In the genomic region with DNA sequence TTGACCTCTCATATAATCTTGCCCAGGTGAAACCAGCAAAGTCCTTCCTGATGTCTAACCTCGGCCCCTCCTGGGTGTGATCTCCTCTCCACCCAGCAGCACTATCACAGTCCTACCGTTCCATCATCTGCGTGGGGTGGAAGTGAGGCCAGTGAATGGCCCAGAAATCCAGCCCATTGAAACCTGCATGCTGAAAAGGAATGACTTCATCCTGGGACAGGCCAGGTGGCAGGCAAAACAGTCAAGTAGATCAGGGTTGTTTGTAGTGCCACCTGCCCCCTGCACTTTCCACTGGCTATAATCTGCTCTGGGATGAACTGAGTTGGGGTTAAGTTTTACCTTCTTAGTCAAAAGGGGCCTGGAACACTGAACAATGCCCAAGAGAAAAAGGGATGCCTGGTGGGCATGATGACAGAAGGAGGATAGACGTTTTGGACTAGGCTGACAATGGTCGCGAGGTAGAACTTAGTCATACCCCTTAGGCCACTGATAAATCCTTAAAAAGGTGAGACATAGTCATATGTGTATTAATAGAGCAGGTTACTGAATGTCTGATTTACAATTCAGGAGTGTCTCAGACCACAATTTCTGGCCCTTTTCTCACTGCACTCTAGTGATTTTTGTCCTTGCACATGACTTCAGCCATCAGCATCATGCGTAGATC, we compare ENCODE assay signal across 9 cellular contexts. TPM values are rescaled to one million over a fixed set of nuclear protein-coding genes. Genes with fewer than 3 reads are reported as not detected.
DNase-seq lines count a peak whose midpoint lies in the region; ATAC-seq, FAIRE-seq and TF ChIP-seq lines count a peak whose summit lies in the region.
"Had no signal": no experiment of that assay in that cellular context is flagged by ENCODE, and none has a peak within 500 bp of the region (broad histone marks: within the 10 kb centered on the region; RNA-seq: fewer than 3 reads in every experiment).

No MANE protein-coding gene starts in this region.

- no peak for TF ChIP-seq RAD21 in HepG2 (CRISPR knock-in tag; IDR thresholded peaks at IDR 0.05)

- H3K9ac ChIP-seq in HepG2 (ENCODE audit: insufficient read depth, low read depth, low read length), result no peak overlapping the region
- peak overlapping the region in 1 of 5 donors; percentile 30 for H3K9ac ChIP-seq in subcutaneous abdominal adipose tissue (ENCODE audit: low read length in 5 of 5)

- no peaks in the 10 kb centered on the region for H3K9me3 Mint-ChIP-seq in activated T-cell treated with anti-CD3 and anti-CD28 coated beads, Interleukin-2, amount 50 U/mL, for 4 hours

- TF ChIP-seq CTCF in ascending aorta (IDR thresholded peaks at IDR 0.05) (no peak), HepG2 (CRISPR knock-in tag; IDR thresholded peaks at IDR 0.05) (no peak)

- H3K27me3 ChIP-seq in ascending aorta (no peaks in the 10 kb centered on the region), HepG2 (ENCODE audit: control insufficient read depth in 1 of 2, insufficient read depth in 2 of 2, low read length in 2 of 2) (no peaks in the 10 kb centered on the region), subcutaneous abdominal adipose tissue (ENCODE audit: control insufficient read depth in 5 of 5, insufficient read depth in 4 of 5, low read length in 5 of 5) (no peaks in the 10 kb centered on the region)

- peaks cover 16 to 41% of the 10 kb centered on the region in 2 donors for H3K4me1 ChIP-seq in ascending aorta
- peaks cover 73% of the 10 kb centered on the region for H3K4me1 ChIP-seq in HepG2 (ENCODE audit: insufficient read depth, low read length)
- peaks cover 8 to 44% (median 38%) of the 10 kb centered on the region in 5 donors for H3K4me1 ChIP-seq in subcutaneous abdominal adipose tissue (ENCODE audit: control insufficient read depth in 5 of 5, insufficient read depth in 5 of 5, low read length in 5 of 5)

- H3K9me3 ChIP-seq in ascending aorta (no peaks in the 10 kb centered on the region), HepG2 (ENCODE audit: low read length) (no peaks in the 10 kb centered on the region), subcutaneous abdominal adipose tissue (ENCODE audit: control insufficient read depth in 5 of 5, low read length in 5 of 5) (no peaks in the 10 kb centered on the region)

- H3K36me3 Mint-ChIP-seq in activated T-cell treated with anti-CD3 and anti-CD28 coated beads, Interleukin-2, amount 50 U/mL, for 4 hours (ENCODE audit: insufficient read depth), result peaks cover 5% of the 10 kb centered on the region

- 60% methylated on average over 7 of the region's 7 CpGs for WGBS in HepG2 (ENCODE audit: low lambda C conversion rate)

- H3K4me2 ChIP-seq in HepG2 (ENCODE audit: low read depth, low read length), result peak overlapping the region; percentile 90; the same call in 1 of the 2 replicates

- no peaks in the 10 kb centered on the region for H3K79me2 ChIP-seq in HepG2 (ENCODE audit: insufficient read depth, low read length)

- no peak for TF ChIP-seq POLR2A in HepG2 (IDR thresholded peaks at IDR 0.05; ENCODE audit: insufficient read depth in 1 of 2, low read depth in 2 of 2, low read length in 2 of 2)

- H4K20me1 ChIP-seq in HepG2 (ENCODE audit: insufficient read depth, low read length), result no peaks in the 10 kb centered on the region

- intact Hi-C loops in ascending aorta (cut with DNase I), result loop anchor here (1.0 to 5.0 kb wide), 3 partner anchors 7 to 612 kb away; a partner anchor contains a TSS
- intact Hi-C loops in HepG2 (cut with micrococcal nuclease; ENCODE audit: unreplicated experiment), result loop anchor here (5.0 kb wide), 1 partner anchor 127 kb away; no protein-coding TSS in a partner anchor

- peak overlapping the region; percentile 40 for H3K4me3 Mint-ChIP-seq in activated T-cell treated with anti-CD3 and anti-CD28 coated beads, Interleukin-2, amount 50 U/mL, for 4 hours

- no TSS peak for BruUV-seq in HepG2 (replicated peaks; lab: Mats Ljungman, UMichigan)

- CTCF ChIA-PET in HepG2 (lab: Yijun Ruan, JAX; ENCODE audit: low intra/inter-chr PET ratio, low total read pairs), result interaction anchor here (0.9 to 5.3 kb wide), 3 partner anchors 17 to 143 kb away, joined by 4 to 36 read pairs (median 12); no protein-coding TSS in a partner anchor

- peaks cover 21% of the 10 kb centered on the region for H3K4me1 Mint-ChIP-seq in activated T-cell treated with anti-CD3 and anti-CD28 coated beads, Interleukin-2, amount 50 U/mL, for 4 hours (ENCODE audit: low read depth)

- TF ChIP-seq EP300 in HepG2 (IDR thresholded peaks at IDR 0.05; ENCODE audit: low read depth in 2 of 2, low read length in 2 of 2), result no peak
- TF ChIP-seq EP300 in HepG2 (CRISPR knock-in tag; IDR thresholded peaks at IDR 0.05; ENCODE audit: borderline replicate concordance), result no peak

- in situ Hi-C loops in HepG2 (cut with HindIII; ENCODE audit: extremely low pct_ligation_motif_present, low pct_unique_long_range_greater_than_20kb), result loop anchor here (5.0 kb wide), 1 partner anchor 137 kb away; no protein-coding TSS in a partner anchor

- no peak overlapping the region for H2AFZ ChIP-seq in HepG2 (ENCODE audit: low read length)

- no peak for ATAC-seq in activated T-cell treated with anti-CD3 and anti-CD28 coated beads, Interleukin-2, amount 50 U/mL, for 4 hours
- no peak for ATAC-seq in HepG2

- POLR2A ChIA-PET in HepG2 (lab: Yijun Ruan, JAX), result no interaction called here

- no peak for DNase-seq in activated T-cell treated with anti-CD3 and anti-CD28 coated beads, Interleukin-2, amount 50 U/mL, for 4 hours
- no peak for DNase-seq in activated T-cell treated with anti-CD3 and anti-CD28 coated beads, Interleukin-2, amount 50 U/mL, for 48 hours
- DNase-seq in ascending aorta (ENCODE audit: low spot score in 2 of 2), result no peak
- no peak for DNase-seq in HepG2 (ENCODE audit: low spot score)
- DNase-seq in GM19240 (ENCODE audit: insufficient read length, low spot score), result no peak
- DNase-seq in HPDE6-E6E7 (ENCODE audit: extremely low spot score), result no peak
- DNase-seq in stimulated activated naive CD4-positive, alpha-beta T cell treated with Interleukin-2 at 50 U/mL for 16 hours (lab: John Stamatoyannopoulos, UW), result no peak

- H3K36me3 ChIP-seq in ascending aorta (peaks cover 4 to 9% of the 10 kb centered on the region in 2 donors), HepG2 (replicated peaks in 1 of 2; ENCODE audit: control insufficient read depth in 1 of 2, insufficient read depth in 2 of 2, low read length in 2 of 2) (no peaks in the 10 kb centered on the region; a peak in 1 of 5 replicates), subcutaneous abdominal adipose tissue (ENCODE audit: control insufficient read depth in 5 of 5, insufficient read depth in 5 of 5, low read length in 5 of 5) (peaks cover 0 to 6% (median 4%) of the 10 kb centered on the region in 5 donors)

- H3K27me3 Mint-ChIP-seq in activated T-cell treated with anti-CD3 and anti-CD28 coated beads, Interleukin-2, amount 50 U/mL, for 4 hours (ENCODE audit: low read depth), result no peaks in the 10 kb centered on the region

- FAIRE-seq in HepG2 (lab: Jason Lieb, UNC), result no peak

- H3K27ac ChIP-seq in ascending aorta (peak overlapping the region; percentile 97 to 100), HepG2 (ENCODE audit: extremely low read length, insufficient read depth, low read length) (no peak overlapping the region), subcutaneous abdominal adipose tissue (ENCODE audit: low read depth, low read length) (peak overlapping the region; percentile 94)
- H3K27ac ChIP-seq: SK-N-MC had no signal

- H3K4me3 ChIP-seq in ascending aorta (no peak overlapping the region), HepG2 (replicated peaks in 1 of 3; ENCODE audit: insufficient read depth in 1 of 3, low read depth in 2 of 3, low read length in 3 of 3) (no peak overlapping the region), subcutaneous abdominal adipose tissue (ENCODE audit: low read depth in 1 of 5, low read length in 5 of 5) (no peak overlapping the region)

RNA-seq across cellular contexts. Expression of a gene that starts 8.1 kb away (rescaled TPM):
- total RNA-seq in activated T-cell treated with anti-CD3 and anti-CD28 coated beads, Interleukin-2, amount 50 U/mL, for 4 hours, result 1,000 to 10,000 TPM; 3,050 to 3,190 (median 3,088) TPM
- total RNA-seq in ascending aorta, result 354 TPM
- total RNA-seq in HepG2 (2016; rRNA removed; fragmentation: Illumina TruSeq; extraction: Trizol), result 1,472 and 2,212 TPM in 2 replicates
- 123 and 155 TPM in 2 replicates for total RNA-seq in HepG2 (2016; cell fraction: cytosol; rRNA removed; fragmentation: Illumina TruSeq; extraction: Trizol; ENCODE audit: low read depth)
- 1,508 and 1,964 TPM in 2 replicates for total RNA-seq in HepG2 (2016; cell fraction: insoluble cytoplasmic fraction; rRNA removed; fragmentation: Illumina TruSeq; extraction: Trizol)
- 383 and 490 TPM in 2 replicates for total RNA-seq in HepG2 (2016; cell fraction: membrane; rRNA removed; fragmentation: Illumina TruSeq; extraction: Trizol)
- total RNA-seq in HepG2 (2016; cell fraction: nucleus; rRNA removed; fragmentation: Illumina TruSeq; extraction: Trizol), result 1,014 and 1,081 TPM in 2 replicates
- 1,076 and 1,325 TPM in 2 replicates for polyA plus RNA-seq in HepG2 (2011; rRNA removed)
- 1,072 and 1,224 TPM in 2 replicates for polyA plus RNA-seq in HepG2 (2011; cell fraction: cytosol; rRNA removed)
- polyA plus RNA-seq in HepG2 (2011; cell fraction: nucleus; rRNA removed), result 279 and 406 TPM in 2 replicates
- polyA plus RNA-seq in HepG2 (2012), result 1,683 and 1,883 TPM in 2 replicates
- 155 and 188 TPM in 2 replicates for polyA plus RNA-seq in HepG2 (2016; cell fraction: cytosol; fragmentation: Illumina TruSeq; extraction: Trizol; ENCODE audit: low read depth)
- polyA plus RNA-seq in HepG2 (2016; cell fraction: insoluble cytoplasmic fraction; fragmentation: Illumina TruSeq; extraction: Trizol; ENCODE audit: low read depth), result 2,023 and 2,380 TPM in 2 replicates
- polyA plus RNA-seq in HepG2 (2016; cell fraction: membrane; fragmentation: Illumina TruSeq; extraction: Trizol; ENCODE audit: low read depth), result 336 and 456 TPM in 2 replicates
- polyA plus RNA-seq in HepG2 (2016; cell fraction: nucleus; fragmentation: Illumina TruSeq; extraction: Trizol; ENCODE audit: insufficient read depth, low read depth), result 1,245 and 1,272 TPM in 2 replicates
- 1,001 and 1,123 TPM in 2 replicates for polyA minus RNA-seq in HepG2 (2011; rRNA and poly(A)+ RNA removed; ENCODE audit: low replicate concordance)
- polyA minus RNA-seq in HepG2 (2011; cell fraction: cytosol; rRNA and poly(A)+ RNA removed), result 1,091 and 1,101 TPM in 2 replicates
- polyA minus RNA-seq in HepG2 (2011; cell fraction: nucleus; rRNA and poly(A)+ RNA removed), result 271 and 440 TPM in 2 replicates

RNA-seq across cellular contexts. Expression of a gene that starts 15.4 kb away (rescaled TPM):
- total RNA-seq in activated T-cell treated with anti-CD3 and anti-CD28 coated beads, Interleukin-2, amount 50 U/mL, for 4 hours, result 100 to 1,000 TPM; 165 to 199 (median 181) TPM
- total RNA-seq in ascending aorta, result 224 TPM
- total RNA-seq in HepG2 (2016; rRNA removed; fragmentation: Illumina TruSeq; extraction: Trizol), result 23.1 and 43.2 TPM in 2 replicates
- 19.7 and 24.6 TPM in 2 replicates for total RNA-seq in HepG2 (2016; cell fraction: cytosol; rRNA removed; fragmentation: Illumina TruSeq; extraction: Trizol; ENCODE audit: low read depth)
- total RNA-seq in HepG2 (2016; cell fraction: insoluble cytoplasmic fraction; rRNA removed; fragmentation: Illumina TruSeq; extraction: Trizol), result 22.9 and 41.9 TPM in 2 replicates
- 37.5 and 40.9 TPM in 2 replicates for total RNA-seq in HepG2 (2016; cell fraction: membrane; rRNA removed; fragmentation: Illumina TruSeq; extraction: Trizol)
- total RNA-seq in HepG2 (2016; cell fraction: nucleus; rRNA removed; fragmentation: Illumina TruSeq; extraction: Trizol), result 42.6 and 53.1 TPM in 2 replicates
- 95.5 and 106 TPM in 2 replicates for polyA plus RNA-seq in HepG2 (2011; rRNA removed)
- 92.8 and 113 TPM in 2 replicates for polyA plus RNA-seq in HepG2 (2011; cell fraction: cytosol; rRNA removed)
- 132 and 138 TPM in 2 replicates for polyA plus RNA-seq in HepG2 (2011; cell fraction: nucleus; rRNA removed)
- 38.8 and 43.9 TPM in 2 replicates for polyA plus RNA-seq in HepG2 (2012)
- polyA plus RNA-seq in HepG2 (2016; cell fraction: cytosol; fragmentation: Illumina TruSeq; extraction: Trizol; ENCODE audit: low read depth), result 32.1 and 36.6 TPM in 2 replicates
- 35.2 and 35.6 TPM in 2 replicates for polyA plus RNA-seq in HepG2 (2016; cell fraction: insoluble cytoplasmic fraction; fragmentation: Illumina TruSeq; extraction: Trizol; ENCODE audit: low read depth)
- 48.6 and 49.6 TPM in 2 replicates for polyA plus RNA-seq in HepG2 (2016; cell fraction: membrane; fragmentation: Illumina TruSeq; extraction: Trizol; ENCODE audit: low read depth)
- 82.7 and 90.9 TPM in 2 replicates for polyA plus RNA-seq in HepG2 (2016; cell fraction: nucleus; fragmentation: Illumina TruSeq; extraction: Trizol; ENCODE audit: insufficient read depth, low read depth)
- polyA minus RNA-seq in HepG2 (2011; rRNA and poly(A)+ RNA removed; ENCODE audit: low replicate concordance), result 236 and 248 TPM in 2 replicates
- polyA minus RNA-seq in HepG2 (2011; cell fraction: cytosol; rRNA and poly(A)+ RNA removed), result 35.4 and 40.0 TPM in 2 replicates
- polyA minus RNA-seq in HepG2 (2011; cell fraction: nucleus; rRNA and poly(A)+ RNA removed), result 37.0 and 39.3 TPM in 2 replicates

RNA-seq across cellular contexts. Expression of a gene that starts 18.5 kb away (rescaled TPM):
- 10 to 100 TPM; 35.0 to 42.5 (median 40.8) TPM for total RNA-seq in activated T-cell treated with anti-CD3 and anti-CD28 coated beads, Interleukin-2, amount 50 U/mL, for 4 hours
- total RNA-seq in ascending aorta (9.9 TPM), HepG2 (2016; rRNA removed; fragmentation: Illumina TruSeq; extraction: Trizol) (34.9 and 61.1 TPM in 2 replicates)
- 21.2 and 24.1 TPM in 2 replicates for total RNA-seq in HepG2 (2016; cell fraction: cytosol; rRNA removed; fragmentation: Illumina TruSeq; extraction: Trizol; ENCODE audit: low read depth)
- total RNA-seq in HepG2 (2016; cell fraction: insoluble cytoplasmic fraction; rRNA removed; fragmentation: Illumina TruSeq; extraction: Trizol), result 35.1 and 62.8 TPM in 2 replicates
- 44.9 and 53.8 TPM in 2 replicates for total RNA-seq in HepG2 (2016; cell fraction: membrane; rRNA removed; fragmentation: Illumina TruSeq; extraction: Trizol)
- 56.1 and 63.9 TPM in 2 replicates for total RNA-seq in HepG2 (2016; cell fraction: nucleus; rRNA removed; fragmentation: Illumina TruSeq; extraction: Trizol)
- polyA plus RNA-seq in HepG2 (2011; rRNA removed), result 148 and 168 TPM in 2 replicates
- 139 and 176 TPM in 2 replicates for polyA plus RNA-seq in HepG2 (2011; cell fraction: cytosol; rRNA removed)
- 99.4 and 112 TPM in 2 replicates for polyA plus RNA-seq in HepG2 (2011; cell fraction: nucleus; rRNA removed)
- polyA plus RNA-seq in HepG2 (2012), result 54.8 and 61.1 TPM in 2 replicates
- polyA plus RNA-seq in HepG2 (2016; cell fraction: cytosol; fragmentation: Illumina TruSeq; extraction: Trizol; ENCODE audit: low read depth), result 26.8 and 34.1 TPM in 2 replicates
- 41.4 and 43.9 TPM in 2 replicates for polyA plus RNA-seq in HepG2 (2016; cell fraction: insoluble cytoplasmic fraction; fragmentation: Illumina TruSeq; extraction: Trizol; ENCODE audit: low read depth)
- polyA plus RNA-seq in HepG2 (2016; cell fraction: membrane; fragmentation: Illumina TruSeq; extraction: Trizol; ENCODE audit: low read depth), result 45.2 and 53.5 TPM in 2 replicates
- polyA plus RNA-seq in HepG2 (2016; cell fraction: nucleus; fragmentation: Illumina TruSeq; extraction: Trizol; ENCODE audit: insufficient read depth, low read depth), result 95.9 and 97.5 TPM in 2 replicates
- polyA minus RNA-seq in HepG2 (2011; rRNA and poly(A)+ RNA removed; ENCODE audit: low replicate concordance), result 148 and 221 TPM in 2 replicates
- 47.0 and 47.4 TPM in 2 replicates for polyA minus RNA-seq in HepG2 (2011; cell fraction: cytosol; rRNA and poly(A)+ RNA removed)
- polyA minus RNA-seq in HepG2 (2011; cell fraction: nucleus; rRNA and poly(A)+ RNA removed), result 26.1 and 26.9 TPM in 2 replicates

RNA-seq across cellular contexts. Expression of a gene that starts 22.1 kb away (rescaled TPM):
- total RNA-seq in activated T-cell treated with anti-CD3 and anti-CD28 coated beads, Interleukin-2, amount 50 U/mL, for 4 hours, result not detected
- total RNA-seq in ascending aorta, result 13.9 TPM
- total RNA-seq in HepG2 (2016; rRNA removed; fragmentation: Illumina TruSeq; extraction: Trizol), result not detected in 2 replicates
- not detected in 2 replicates for total RNA-seq in HepG2 (2016; cell fraction: cytosol; rRNA removed; fragmentation: Illumina TruSeq; extraction: Trizol; ENCODE audit: low read depth)
- not detected in 2 replicates for total RNA-seq in HepG2 (2016; cell fraction: insoluble cytoplasmic fraction; rRNA removed; fragmentation: Illumina TruSeq; extraction: Trizol)
- total RNA-seq in HepG2 (2016; cell fraction: membrane; rRNA removed; fragmentation: Illumina TruSeq; extraction: Trizol), result not detected in 2 replicates
- total RNA-seq in HepG2 (2016; cell fraction: nucleus; rRNA removed; fragmentation: Illumina TruSeq; extraction: Trizol), result not detected in 2 replicates
- 0.14 TPM in 1 of 2 replicates, not detected in the other for polyA plus RNA-seq in HepG2 (2011; rRNA removed)
- 0.09 TPM in 1 of 2 replicates, not detected in the other for polyA plus RNA-seq in HepG2 (2011; cell fraction: cytosol; rRNA removed)
- polyA plus RNA-seq in HepG2 (2011; cell fraction: nucleus; rRNA removed), result 0.24 TPM in 1 of 2 replicates, not detected in the other
- polyA plus RNA-seq in HepG2 (2012), result not detected in 2 replicates
- not detected in 2 replicates for polyA plus RNA-seq in HepG2 (2016; cell fraction: cytosol; fragmentation: Illumina TruSeq; extraction: Trizol; ENCODE audit: low read depth)
- not detected in 2 replicates for polyA plus RNA-seq in HepG2 (2016; cell fraction: insoluble cytoplasmic fraction; fragmentation: Illumina TruSeq; extraction: Trizol; ENCODE audit: low read depth)
- polyA plus RNA-seq in HepG2 (2016; cell fraction: membrane; fragmentation: Illumina TruSeq; extraction: Trizol; ENCODE audit: low read depth), result not detected in 2 replicates
- not detected in 2 replicates for polyA plus RNA-seq in HepG2 (2016; cell fraction: nucleus; fragmentation: Illumina TruSeq; extraction: Trizol; ENCODE audit: insufficient read depth, low read depth)
- polyA minus RNA-seq in HepG2 (2011; rRNA and poly(A)+ RNA removed; ENCODE audit: low replicate concordance), result not detected in 2 replicates
- not detected in 2 replicates for polyA minus RNA-seq in HepG2 (2011; cell fraction: cytosol; rRNA and poly(A)+ RNA removed)
- not detected in 2 replicates for polyA minus RNA-seq in HepG2 (2011; cell fraction: nucleus; rRNA and poly(A)+ RNA removed)

RNA-seq across cellular contexts. Expression of a gene that starts 26.5 kb away (rescaled TPM):
- 10 to 100 TPM; 30.0 to 36.4 (median 33.1) TPM for total RNA-seq in activated T-cell treated with anti-CD3 and anti-CD28 coated beads, Interleukin-2, amount 50 U/mL, for 4 hours
- total RNA-seq in ascending aorta (1.9 TPM), HepG2 (2016; rRNA removed; fragmentation: Illumina TruSeq; extraction: Trizol) (14.5 and 15.0 TPM in 2 replicates)
- 5.3 and 5.4 TPM in 2 replicates for total RNA-seq in HepG2 (2016; cell fraction: cytosol; rRNA removed; fragmentation: Illumina TruSeq; extraction: Trizol; ENCODE audit: low read depth)
- total RNA-seq in HepG2 (2016; cell fraction: insoluble cytoplasmic fraction; rRNA removed; fragmentation: Illumina TruSeq; extraction: Trizol), result 15.7 and 16.3 TPM in 2 replicates
- total RNA-seq in HepG2 (2016; cell fraction: membrane; rRNA removed; fragmentation: Illumina TruSeq; extraction: Trizol), result 10.7 and 10.8 TPM in 2 replicates
- total RNA-seq in HepG2 (2016; cell fraction: nucleus; rRNA removed; fragmentation: Illumina TruSeq; extraction: Trizol), result 8.5 and 11.8 TPM in 2 replicates
- polyA plus RNA-seq in HepG2 (2011; rRNA removed), result 6.7 and 8.5 TPM in 2 replicates
- polyA plus RNA-seq in HepG2 (2011; cell fraction: cytosol; rRNA removed), result 7.7 and 9.3 TPM in 2 replicates
- polyA plus RNA-seq in HepG2 (2011; cell fraction: nucleus; rRNA removed), result 11.7 and 15.6 TPM in 2 replicates
- 7.1 TPM in 2 replicates for polyA plus RNA-seq in HepG2 (2012)
- polyA plus RNA-seq in HepG2 (2016; cell fraction: cytosol; fragmentation: Illumina TruSeq; extraction: Trizol; ENCODE audit: low read depth), result 3.3 and 4.0 TPM in 2 replicates
- polyA plus RNA-seq in HepG2 (2016; cell fraction: insoluble cytoplasmic fraction; fragmentation: Illumina TruSeq; extraction: Trizol; ENCODE audit: low read depth), result 14.6 and 14.8 TPM in 2 replicates
- polyA plus RNA-seq in HepG2 (2016; cell fraction: membrane; fragmentation: Illumina TruSeq; extraction: Trizol; ENCODE audit: low read depth), result 5.7 and 7.3 TPM in 2 replicates
- 14.2 and 16.3 TPM in 2 replicates for polyA plus RNA-seq in HepG2 (2016; cell fraction: nucleus; fragmentation: Illumina TruSeq; extraction: Trizol; ENCODE audit: insufficient read depth, low read depth)
- 3.3 and 10.9 TPM in 2 replicates for polyA minus RNA-seq in HepG2 (2011; rRNA and poly(A)+ RNA removed; ENCODE audit: low replicate concordance)
- 4.6 and 6.2 TPM in 2 replicates for polyA minus RNA-seq in HepG2 (2011; cell fraction: cytosol; rRNA and poly(A)+ RNA removed)
- 4.5 and 8.3 TPM in 2 replicates for polyA minus RNA-seq in HepG2 (2011; cell fraction: nucleus; rRNA and poly(A)+ RNA removed)
